In the genomic region with DNA sequence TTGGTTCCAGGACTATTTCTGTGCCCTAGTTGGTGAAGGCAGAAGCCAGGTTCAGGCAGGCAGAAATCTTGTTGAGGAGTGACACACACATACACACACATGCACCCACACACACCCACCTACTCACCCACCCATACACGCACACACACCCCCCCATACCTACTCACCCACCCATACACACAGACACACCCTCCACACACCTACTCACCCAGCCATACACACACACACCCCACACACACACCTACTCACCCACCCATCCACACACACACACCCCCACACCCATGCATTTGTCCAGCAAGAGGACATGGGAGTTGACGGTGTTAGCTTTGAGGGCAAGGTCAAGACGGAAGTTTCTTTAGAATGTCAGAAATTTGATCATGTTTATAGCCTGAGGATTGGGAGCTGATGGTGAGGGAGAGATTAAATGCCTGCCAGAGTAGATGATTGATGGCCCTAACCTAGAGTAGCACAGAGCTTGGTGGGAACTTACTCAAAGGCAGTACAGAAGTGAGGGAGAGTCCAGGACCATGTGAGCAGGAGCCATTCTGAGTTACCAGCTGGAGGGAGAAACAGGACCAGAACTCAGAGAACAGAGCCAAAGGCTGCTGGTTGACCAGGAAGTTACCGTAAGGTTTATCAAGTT, we compare ENCODE assay signal across 17 cellular contexts.
DNase-seq lines count a peak whose midpoint lies in the region; ATAC-seq and TF ChIP-seq lines count a peak whose summit lies in the region.
"Had no signal": no experiment of that assay in that cellular context is flagged by ENCODE, and none has a peak within 500 bp of the region (broad histone marks: within the 10 kb centered on the region; RNA-seq: fewer than 3 reads in every experiment).

No MANE protein-coding gene starts in this region.

- H4K8ac ChIP-seq in IMR-90 (ENCODE audit: low read depth in 2 of 2, low read length in 2 of 2) = no peak overlapping the region

- no peaks in the 10 kb centered on the region for H4K20me1 ChIP-seq in IMR-90 (ENCODE audit: insufficient read depth, low read length)

- no peak overlapping the region for H2AK5ac ChIP-seq in IMR-90 (ENCODE audit: low read depth, low read length)

- WGBS in IMR-90 (ENCODE audit: extremely low coverage in 2 of 2, insufficient read length in 1 of 2), 2 experiments = 88% methylated on average over 2 of the region's 4 CpGs; no CpG with 5 or more reads in 1 of the 2 experiments
- 93 to 94% methylated on average over 4 of the region's 4 CpGs for WGBS in thyroid gland, 2 donors

- no peak overlapping the region for H3K4ac ChIP-seq in IMR-90 (ENCODE audit: low read depth, low read length)

- in situ Hi-C loops in IMR-90 (cut with MboI; ENCODE audit: low sequenced_read_pairs) = no loop called here

- ATAC-seq in IMR-90 (ENCODE audit: low read depth) (no peak), GM18511 (IDR thresholded peaks at IDR 0.05; ENCODE audit: unreplicated experiment) (no peak)
- no peak for ATAC-seq in activated T-helper 17 cell treated with anti-CD3 and anti-CD28 coated beads, Interleukin-2, amount 50 U/mL, for 72 hours (replicated peaks)
- ATAC-seq: Right ventricle myocardium inferior had no signal

- no peaks in the 10 kb centered on the region for H3K9me3 Mint-ChIP-seq in activated T-helper 17 cell treated with anti-CD3 and anti-CD28 coated beads, Interleukin-2, amount 50 U/mL, for 72 hours

- TF ChIP-seq RAD21 in IMR-90 (IDR thresholded peaks at IDR 0.05; ENCODE audit: low read length) = no peak

- H3K18ac ChIP-seq in IMR-90 (ENCODE audit: low read depth, low read length) = no peak overlapping the region

- no peak overlapping the region for H2BK120ac ChIP-seq in IMR-90 (ENCODE audit: low read depth, low read length)

- H4K5ac ChIP-seq in IMR-90 (ENCODE audit: low read depth, low read length) = no peak overlapping the region

- no peak overlapping the region for H2AK9ac ChIP-seq in IMR-90 (replicated peaks; ENCODE audit: low read depth, low read length, poor library complexity)

- no peaks in the 10 kb centered on the region for H3K9me1 ChIP-seq in IMR-90 (ENCODE audit: insufficient read depth, low read length)

- no peak overlapping the region for H3K27ac ChIP-seq in IMR-90 (ENCODE audit: insufficient read depth, low read length)
- H3K27ac ChIP-seq in mucosa of rectum (ENCODE audit: low read depth in 2 of 2, low read length in 2 of 2) = peak overlapping the region; percentile 88
- H3K27ac ChIP-seq in thyroid gland = peak overlapping the region; percentile 57 to 78 (median 64)

- no peaks in the 10 kb centered on the region for H3K27me3 Mint-ChIP-seq in activated T-helper 17 cell treated with anti-CD3 and anti-CD28 coated beads, Interleukin-2, amount 50 U/mL, for 72 hours

- H3K36me3 Mint-ChIP-seq in activated T-helper 17 cell treated with anti-CD3 and anti-CD28 coated beads, Interleukin-2, amount 50 U/mL, for 72 hours (ENCODE audit: low read depth) = peaks cover 8% of the 10 kb centered on the region

- H3K9ac ChIP-seq in IMR-90 (ENCODE audit: low read depth, low read length) = no peak overlapping the region
- peak overlapping the region; percentile 3 to 43 for H3K9ac ChIP-seq in mucosa of rectum (ENCODE audit: low read depth in 1 of 2, low read length in 2 of 2)

- no peak overlapping the region for H3K4me3 Mint-ChIP-seq in activated T-helper 17 cell treated with anti-CD3 and anti-CD28 coated beads, Interleukin-2, amount 50 U/mL, for 72 hours

- H3K4me1 ChIP-seq in IMR-90 (ENCODE audit: control insufficient read depth, insufficient read depth, low read length) (peaks cover 6% of the 10 kb centered on the region), mucosa of rectum (ENCODE audit: control insufficient read depth in 2 of 2, insufficient read depth in 2 of 2, low read length in 2 of 2) (peaks cover 29 to 44% of the 10 kb centered on the region in 2 donors), thyroid gland (peaks cover 23 to 27% of the 10 kb centered on the region in 2 donors)

- DNase-seq in IMR-90 (no peak), dermis blood vessel endothelial cell (peak; percentile 39), thyroid gland (no peak), NCI-H2029 (lab: John Stamatoyannopoulos, UW) (no peak), NCI-H1092 treated with DMSO at 0.1 percent for 48 hours (lab: John Stamatoyannopoulos, UW) (no peak)
- DNase-seq: activated CD4-positive, alpha-beta T cell treated with anti-CD3 and anti-CD28 coated beads, Interleukin-2, amount 50 U/mL, for 1 hour; hippocampal formation; midbrain; NCI-H2081; NCI-H524; occipital lobe; stimulated activated CD4-positive, alpha-beta T cell treated with anti-CD3 and anti-CD28 coated beads, Interleukin-4, amount 100 ng/mL, for 1 hour had no signal

- no peak overlapping the region for H2BK20ac ChIP-seq in IMR-90 (ENCODE audit: low read depth, low read length)

- H3K36me3 ChIP-seq in IMR-90 (ENCODE audit: control insufficient read depth, insufficient read depth, low read length) (no peaks in the 10 kb centered on the region), mucosa of rectum (ENCODE audit: control insufficient read depth in 2 of 2, insufficient read depth in 2 of 2, low read length in 2 of 2) (peaks cover 0 to 13% of the 10 kb centered on the region in 2 donors), thyroid gland (no peaks in the 10 kb centered on the region)

- intact Hi-C loops in IMR-90 (cut with micrococcal nuclease) = loop anchor here (5.0 kb wide), 1 partner anchor 43 kb away; no protein-coding TSS in a partner anchor
- intact Hi-C loops in thyroid gland (cut with DNase I) = no loop called here

- no peak overlapping the region for H3K4me2 ChIP-seq in IMR-90 (ENCODE audit: low read depth, low read length)

- H3K79me1 ChIP-seq in IMR-90 (ENCODE audit: low read depth in 1 of 2, low read length in 2 of 2) = no peaks in the 10 kb centered on the region

- TF ChIP-seq POLR2A in IMR-90 (IDR thresholded peaks at IDR 0.05; ENCODE audit: low read depth, low read length) (no peak), thyroid gland (IDR thresholded peaks at IDR 0.05) (no peak)

- CTCF ChIA-PET in IMR-90 (lab: Yijun Ruan, JAX) = no interaction called here

- H3K4me3 ChIP-seq in IMR-90 (ENCODE audit: insufficient read depth, low read depth, low read length) (no peak overlapping the region), mucosa of rectum (ENCODE audit: low read length in 2 of 2) (peak overlapping the region in 1 of 2 donors; percentile 14), thyroid gland (replicated peaks in 1 of 3) (no peak overlapping the region)

- dilution Hi-C loops in IMR-90 (cut with HindIII; ENCODE audit: low sequenced_read_pairs, unreplicated experiment) = no loop called here

- no peak overlapping the region for H3K27ac Mint-ChIP-seq in activated T-helper 17 cell treated with anti-CD3 and anti-CD28 coated beads, Interleukin-2, amount 50 U/mL, for 72 hours

- POLR2A ChIA-PET in IMR-90 (lab: Charles Lee; ENCODE audit: unreplicated experiment) = no interaction called here

- H4K91ac ChIP-seq in IMR-90 (ENCODE audit: insufficient read depth, low read depth, low read length) = no peak overlapping the region

- no peak overlapping the region for H3K56ac ChIP-seq in IMR-90 (ENCODE audit: extremely low read depth, insufficient read depth, low read length)

- H2BK15ac ChIP-seq in IMR-90 (ENCODE audit: low read depth, low read length) = no peak overlapping the region; the same call in 2 of the 3 replicates

- no peaks in the 10 kb centered on the region for H3K27me3 ChIP-seq in IMR-90 (ENCODE audit: control insufficient read depth, insufficient read depth, low read length)
- H3K27me3 ChIP-seq in mucosa of rectum (ENCODE audit: control insufficient read depth in 2 of 2, insufficient read depth in 2 of 2, low read length in 2 of 2) = no peaks in the 10 kb centered on the region
- H3K27me3 ChIP-seq in thyroid gland = no peaks in the 10 kb centered on the region

- no TSS peak for BruUV-seq in IMR-90 (replicated peaks; lab: Mats Ljungman, UMichigan)

- H3K9me3 ChIP-seq in IMR-90 (ENCODE audit: control insufficient read depth, insufficient read depth, low read length) (no peaks in the 10 kb centered on the region), mucosa of rectum (ENCODE audit: control insufficient read depth in 2 of 2, low read length in 2 of 2) (no peaks in the 10 kb centered on the region), thyroid gland (no peaks in the 10 kb centered on the region)
- H3K9me3 ChIP-seq: Caco-2 had no signal

- H3K23ac ChIP-seq in IMR-90 (ENCODE audit: low read depth, low read length) = no peak overlapping the region; the same call in 1 of the 2 replicates

- H3K14ac ChIP-seq in IMR-90 (replicated peaks; ENCODE audit: low read depth, low read length) = no peak overlapping the region

- H2BK5ac ChIP-seq in IMR-90 (ENCODE audit: low read depth, low read length, poor library complexity, severe bottlenecking) = peak overlapping the region; percentile 52

- no peak for TF ChIP-seq CTCF in IMR-90 (conservative IDR thresholded peaks at IDR 0.05; ENCODE audit: low read depth, low read length)
- no peak for TF ChIP-seq CTCF in thyroid gland (IDR thresholded peaks at IDR 0.05)

- no peaks in the 10 kb centered on the region for H3K4me1 Mint-ChIP-seq in activated T-helper 17 cell treated with anti-CD3 and anti-CD28 coated beads, Interleukin-2, amount 50 U/mL, for 72 hours

- no peak overlapping the region for H2AFZ ChIP-seq in IMR-90 (replicated peaks; ENCODE audit: low read length, poor library complexity)

TF ChIP-seq in IMR-90, 13 proteins besides CTCF, POLR2A, EP300 and RAD21 (continues in another document):
- TF ChIP-seq, protein P1, sequence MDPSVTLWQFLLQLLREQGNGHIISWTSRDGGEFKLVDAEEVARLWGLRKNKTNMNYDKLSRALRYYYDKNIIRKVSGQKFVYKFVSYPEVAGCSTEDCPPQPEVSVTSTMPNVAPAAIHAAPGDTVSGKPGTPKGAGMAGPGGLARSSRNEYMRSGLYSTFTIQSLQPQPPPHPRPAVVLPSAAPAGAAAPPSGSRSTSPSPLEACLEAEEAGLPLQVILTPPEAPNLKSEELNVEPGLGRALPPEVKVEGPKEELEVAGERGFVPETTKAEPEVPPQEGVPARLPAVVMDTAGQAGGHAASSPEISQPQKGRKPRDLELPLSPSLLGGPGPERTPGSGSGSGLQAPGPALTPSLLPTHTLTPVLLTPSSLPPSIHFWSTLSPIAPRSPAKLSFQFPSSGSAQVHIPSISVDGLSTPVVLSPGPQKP (IDR thresholded peaks at IDR 0.05; ENCODE audit: borderline replicate concordance, low read depth, low read length) = no peak
- no peak for TF ChIP-seq MAZ (IDR thresholded peaks at IDR 0.05; ENCODE audit: borderline replicate concordance, low read depth, low read length)
- no peak for TF ChIP-seq MXI1 (IDR thresholded peaks at IDR 0.05; ENCODE audit: borderline replicate concordance, low read depth, low read length)
- TF ChIP-seq BHLHE40 (IDR thresholded peaks at IDR 0.05; ENCODE audit: low read depth, low read length) = no peak
- TF ChIP-seq FOS (IDR thresholded peaks at IDR 0.05; ENCODE audit: low read depth, low read length) = no peak
- no peak for TF ChIP-seq RCOR1 (IDR thresholded peaks at IDR 0.05; ENCODE audit: insufficient replicate concordance, low read length)
- no peak for TF ChIP-seq NFE2L2 (IDR thresholded peaks at IDR 0.05; ENCODE audit: low read depth, low read length)
